In genomic region chr14:35416108-35416750, GRCh38 we compare ENCODE assay signal across 8 cellular contexts. TPM values are rescaled to one million over a fixed set of nuclear protein-coding genes. Genes with fewer than 3 reads are reported as not detected.
DNase-seq lines count a peak whose midpoint lies in the region; ATAC-seq and TF ChIP-seq lines count a peak whose summit lies in the region.

No MANE protein-coding gene starts in this region.

- H3K27me3 ChIP-seq in spleen (replicated peaks in 1 of 7) (no peaks in the 10 kb centered on the region), upper lobe of left lung (no peaks in the 10 kb centered on the region), BE2C (no peaks in the 10 kb centered on the region)

- H3K4me1 ChIP-seq in spleen (peaks cover 5 to 68% (median 47%) of the 10 kb centered on the region in 6 donors), upper lobe of left lung (peaks cover 12 to 30% (median 14%) of the 10 kb centered on the region in 4 donors), BE2C (peaks cover 34% of the 10 kb centered on the region)

- no peak for TF ChIP-seq CTCF in spleen (IDR thresholded peaks at IDR 0.05 in 8 of 11, conservative IDR thresholded peaks at IDR 0.05 in 3 of 11)
- TF ChIP-seq CTCF in upper lobe of left lung (IDR thresholded peaks at IDR 0.05): no peak
- TF ChIP-seq CTCF in BE2C (IDR thresholded peaks at IDR 0.05; ENCODE audit: low read depth, low read length): no peak

- H3K27ac ChIP-seq in spleen (peak overlapping the region in 7 of 8 donors; percentile 44 to 78 (median 69)), upper lobe of left lung (peak overlapping the region in 1 of 4 donors; percentile 9)

- TF ChIP-seq POLR2A in spleen (IDR thresholded peaks at IDR 0.05): no peak
- TF ChIP-seq POLR2A in upper lobe of left lung (IDR thresholded peaks at IDR 0.05): no peak

- no peak for TF ChIP-seq EP300 in upper lobe of left lung (IDR thresholded peaks at IDR 0.05)

- H3K36me3 ChIP-seq in spleen (no peaks in the 10 kb centered on the region), upper lobe of left lung (no peaks in the 10 kb centered on the region), BE2C (no peaks in the 10 kb centered on the region; the same call in 1 of the 2 replicates)

- intact Hi-C loops in spleen (cut with DNase I; ENCODE audit: low total_unique reads): no loop called here
- intact Hi-C loops in left ventricle myocardium superior (cut with micrococcal nuclease): loop anchor here (5.0 kb wide), 1 partner anchor 274 kb away; no protein-coding TSS in a partner anchor

- H3K9me3 ChIP-seq in spleen: no peaks in the 10 kb centered on the region
- no peaks in the 10 kb centered on the region for H3K9me3 ChIP-seq in upper lobe of left lung
- no peaks in the 10 kb centered on the region for H3K9me3 ChIP-seq in BE2C

- DNase-seq in activated CD8-positive, alpha-beta memory T cell treated with anti-CD3 and anti-CD28 coated beads for 4 hours (ENCODE audit: low read depth in 2 of 2): peak; percentile 72 to 77
- DNase-seq in spleen (no peak), upper lobe of left lung (no peak), NCI-H1694 treated with DMSO at 0.1 percent for 48 hours (lab: John Stamatoyannopoulos, UW) (no peak), left ventricle myocardium superior (no peak), BE2C (no peak)

- ATAC-seq in GM18907 (IDR thresholded peaks at IDR 0.05; ENCODE audit: unreplicated experiment) (peak; percentile 63), HG02981 (IDR thresholded peaks at IDR 0.05; ENCODE audit: unreplicated experiment) (peak; percentile 37), upper lobe of left lung (ENCODE audit: low FRiP score in 2 of 2) (no peak), left ventricle myocardium superior (no peak)

- H3K4me3 ChIP-seq in spleen (peak overlapping the region in 1 of 8 donors; percentile 1), upper lobe of left lung (no peak overlapping the region), BE2C (ENCODE audit: low read depth, low read length) (no peak overlapping the region)

- WGBS in spleen, 5 donors: 11 to 27% (median 14%) methylated on average over 5 of the region's 5 CpGs
- 29 to 36% methylated on average over 3 to 5 of the region's 5 CpGs for WGBS in upper lobe of left lung, 2 donors

RNA-seq across cellular contexts. Expression of gene NFKBIA, which starts 11.7 kb away (rescaled TPM):
- total RNA-seq in spleen (100 to 1,000 TPM; 250 to 482 (median 319) TPM), upper lobe of left lung (100 to 1,000 TPM; 292 to 944 (median 610) TPM), left ventricle myocardium superior (96.4 TPM)
- polyA plus RNA-seq in spleen: 100 to 1,000 TPM; 107 to 225 (median 149) TPM
- polyA plus RNA-seq in BE2C (2012; ENCODE audit: insufficient read depth, insufficient read length, low read depth): 111 TPM

Comparison
In these comparisons a context has a peak if more than half of its experiments do, and no peak if none do; other contexts are left out.
1. ATAC-seq: peak in GM18907 (single experiment) and HG02981 (single experiment); none in upper lobe of left lung (0 of 2) and left ventricle myocardium superior (single experiment).
2. DNase-seq: peak in activated CD8-positive, alpha-beta memory T cell treated with anti-CD3 and anti-CD28 coated beads for 4 hours (2 of 2); none in spleen (single experiment), upper lobe of left lung (0 of 2), NCI-H1694 treated with DMSO at 0.1 percent for 48 hours (single experiment), left ventricle myocardium superior (single experiment) and BE2C (single experiment).